ENCODE assay signal across 8 cellular contexts in genomic region chr4:170138580-170139194, GRCh38. TPM values are rescaled to one million over a fixed set of nuclear protein-coding genes. Genes with fewer than 3 reads are reported as not detected.
A peak's percentile ranks its signal among the peaks of the same experiment; 100 is the strongest.
DNase-seq lines count a peak whose midpoint lies in the region; ATAC-seq and TF ChIP-seq lines count a peak whose summit lies in the region.

No MANE protein-coding gene starts in this region.

- H3K27me3 ChIP-seq in BE2C (0 out of 2 replicates have a peak, but pooled peaks cover 4% of the 10 kb centered on the region), left lung (no peaks in the 10 kb centered on the region)

- DNase-seq in BE2C (peak; percentile 77), NCI-H446 (lab: John Stamatoyannopoulos, UW) (peak; percentile 16 to 76), cerebellum (ENCODE audit: low spot score) (peak; percentile 47), left lung (peak in 1 of 2 donors; percentile 64)
- DNase-seq in activated CD4-positive, CD25-positive, alpha-beta regulatory T cell treated with anti-CD3 and anti-CD28 coated beads, Interleukin-2, amount 50 U/mL, for 72 hours, result peak; percentile 62
- peak; percentile 54 to 68 for DNase-seq in stimulated activated CD4-positive, alpha-beta T cell treated with anti-CD3 and anti-CD28 coated beads, Interleukin-4, amount 100 ng/mL, for 48 hours (ENCODE audit: low read depth in 2 of 2)

- intact Hi-C loops in left lung (cut with DNase I), result no loop called here

- no peak overlapping the region for H3K27ac ChIP-seq in left lung

- H3K36me3 ChIP-seq in BE2C, result no peaks in the 10 kb centered on the region
- no peaks in the 10 kb centered on the region for H3K36me3 ChIP-seq in left lung

- peak; percentile 95 for ATAC-seq in GM19043 (IDR thresholded peaks at IDR 0.05; ENCODE audit: low read depth, unreplicated experiment)
- ATAC-seq in HG03280 (IDR thresholded peaks at IDR 0.05; ENCODE audit: unreplicated experiment), result peak; percentile 97
- ATAC-seq in left lung, result peak; percentile 95

- H3K9me3 ChIP-seq in BE2C, result no peaks in the 10 kb centered on the region
- H3K9me3 ChIP-seq in left lung, result peaks cover 0 to 2% of the 10 kb centered on the region in 2 donors

- no peaks in the 10 kb centered on the region for H3K4me1 ChIP-seq in BE2C
- H3K4me1 ChIP-seq in left lung, result no peaks in the 10 kb centered on the region

- no peak overlapping the region for H3K4me3 ChIP-seq in BE2C (ENCODE audit: low read depth, low read length)
- no peak overlapping the region for H3K4me3 ChIP-seq in left lung

- TF ChIP-seq CTCF in BE2C (IDR thresholded peaks at IDR 0.05; ENCODE audit: low read depth, low read length) (peak; percentile 87), left lung (IDR thresholded peaks at IDR 0.05) (peak; percentile 65 to 74)

RNA-seq across cellular contexts. Expression of gene AADAT, which starts 48.9 kb away (rescaled TPM):
- 12.2 TPM for polyA plus RNA-seq in BE2C (2012; ENCODE audit: insufficient read depth, insufficient read length, low read depth)
- 20.1 TPM for total RNA-seq in cerebellum
- 10 to 100 TPM; 11.0 to 11.6 TPM for total RNA-seq in left lung
